3 cellular contexts compared by ENCODE assay signal in the genomic region with DNA sequence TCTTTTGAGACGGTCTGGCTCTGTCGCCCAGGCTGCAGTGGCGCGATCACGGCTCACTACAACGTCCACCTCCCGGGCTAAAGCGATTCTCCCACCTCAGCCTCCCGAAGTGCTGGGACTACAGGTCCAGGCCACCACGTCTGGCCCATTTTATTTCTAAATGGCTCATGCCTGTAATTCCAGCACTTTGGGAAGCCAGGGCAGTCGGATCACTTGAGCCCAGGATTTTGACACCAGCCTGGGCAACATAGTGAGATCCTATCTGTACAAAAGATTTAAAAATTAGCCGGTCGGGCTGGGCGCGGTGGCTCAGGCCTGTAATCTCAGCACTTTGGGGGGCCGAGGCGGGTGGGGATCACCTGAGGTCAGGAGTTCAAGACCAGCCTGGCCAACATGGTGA.
A peak's percentile ranks its signal among the peaks of the same experiment; 100 is the strongest.
TF ChIP-seq lines count a peak whose summit lies in the region.

No MANE protein-coding gene starts in this region.

TF ChIP-seq in A549, 52 proteins besides CTCF, POLR2A, EP300 and RAD21:
- no peak for TF ChIP-seq SREBF2 (IDR thresholded peaks at IDR 0.05)
- TF ChIP-seq CBX8 (IDR thresholded peaks at IDR 0.05): no peak
- no peak for TF ChIP-seq RNF2 (IDR thresholded peaks at IDR 0.05; ENCODE audit: borderline replicate concordance, low read depth)
- no peak for TF ChIP-seq CEBPB (IDR thresholded peaks at IDR 0.05)
- no peak for TF ChIP-seq HEYL (CRISPR knock-in tag; IDR thresholded peaks at IDR 0.05)
- no peak for TF ChIP-seq HOXB5 (CRISPR knock-in tag; IDR thresholded peaks at IDR 0.05)
- TF ChIP-seq NFE2L2 (conservative IDR thresholded peaks at IDR 0.05; ENCODE audit: low read length): no peak
- TF ChIP-seq MYC (IDR thresholded peaks at IDR 0.05; ENCODE audit: borderline replicate concordance, low read length): no peak

TF ChIP-seq in WTC11, 78 proteins besides CTCF, POLR2A, EP300 and RAD21:
- TF ChIP-seq ZNF121 (CRISPR knock-in tag; IDR thresholded peaks at IDR 0.05) (peak; percentile 74), ELF4 (CRISPR knock-in tag; IDR thresholded peaks at IDR 0.05; ENCODE audit: low read depth) (no peak), NFE2L1 (CRISPR knock-in tag; IDR thresholded peaks at IDR 0.05) (no peak)
TF ChIP-seq in WTC11: peak in this region for 1.

TF ChIP-seq in HepG2, 621 proteins besides CTCF, POLR2A, EP300 and RAD21:
- TF ChIP-seq ZNF143 (CRISPR knock-in tag; IDR thresholded peaks at IDR 0.05): no peak
- peak; percentile 86 for TF ChIP-seq ZNF121 (CRISPR knock-in tag; IDR thresholded peaks at IDR 0.05)
- 0 out of 2 replicates have a peak, but pooled peaks have one; percentile 13 for TF ChIP-seq ZMYM3 (CRISPR knock-in tag; IDR thresholded peaks at IDR 0.05)
TF ChIP-seq in HepG2: peak in this region for 2.
